In the genomic region with DNA sequence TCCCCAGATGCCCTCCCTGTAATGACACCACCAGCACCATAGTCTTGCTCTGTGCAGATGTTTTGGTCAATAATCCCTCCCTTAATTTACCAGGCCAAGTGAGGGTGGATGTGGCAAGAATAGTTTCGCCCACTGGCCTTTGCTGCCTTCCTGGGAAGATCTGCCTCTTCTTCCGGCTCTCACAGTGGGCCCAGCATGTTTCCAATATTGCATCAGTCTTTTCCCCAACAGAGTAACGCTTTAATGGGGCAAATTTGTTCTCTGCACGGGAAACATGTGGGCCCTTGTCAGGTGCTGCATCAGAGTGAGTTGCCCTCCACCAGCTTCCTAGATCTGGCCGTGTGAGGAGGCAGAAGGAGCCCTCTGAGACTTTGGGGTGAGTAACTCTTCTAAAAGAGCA, we compare ENCODE assay signal across 37 cellular contexts. TPM values are rescaled to one million over a fixed set of nuclear protein-coding genes. Genes with fewer than 3 reads are reported as not detected.
DNase-seq lines count a peak whose midpoint lies in the region; ATAC-seq and TF ChIP-seq lines count a peak whose summit lies in the region.
"Had no signal": no experiment of that assay in that cellular context is flagged by ENCODE, and none has a peak within 500 bp of the region (broad histone marks: within the 10 kb centered on the region; RNA-seq: fewer than 3 reads in every experiment).

No MANE protein-coding gene starts in this region.

- H3K36me3 ChIP-seq in BJ (ENCODE audit: control insufficient read depth, insufficient read depth, low read length) (no peaks in the 10 kb centered on the region), GM23338 (ENCODE audit: insufficient read depth) (no peaks in the 10 kb centered on the region)
- H3K36me3 ChIP-seq in naive thymus-derived CD4-positive, alpha-beta T cell (ENCODE audit: control insufficient read depth in 2 of 3, insufficient read depth in 3 of 3, low read length in 3 of 3) = no peaks in the 10 kb centered on the region
- H3K36me3 ChIP-seq: left lung, SJSA1 had no signal

- H3F3A ChIP-seq in GM23338 (replicated peaks; ENCODE audit: low read depth) = no peaks in the 10 kb centered on the region

- no peaks in the 10 kb centered on the region for H3K9me3 Mint-ChIP-seq in GM23338
- no peaks in the 10 kb centered on the region for H3K9me3 Mint-ChIP-seq in activated T-helper 2 cell treated with anti-CD3 and anti-CD28 coated beads, Interferon-gamma antibody, Interleukin-2, Interleukin-4, amounts not matched to agents 10 μg/mL and 5 μg/mL and 100 μg/mL, durations not matched to agents 14 hours and 24 hours and 36 hours
- H3K9me3 Mint-ChIP-seq in naive thymus-derived CD4-positive, alpha-beta T cell = peaks cover 0 to 2% (median 0%) of the 10 kb centered on the region in 11 donors
- H3K9me3 Mint-ChIP-seq: stimulated activated memory B cell treated with anti-CD40 and anti-IgM and Interleukin-4, amounts not matched to agents 10 μg/mL and 1 μg/mL and 100 μg/mL, for 72 hours had no signal

- no peak overlapping the region for H3K27ac Mint-ChIP-seq in GM23338
- H3K27ac Mint-ChIP-seq in activated T-helper 2 cell treated with anti-CD3 and anti-CD28 coated beads, Interferon-gamma antibody, Interleukin-2, Interleukin-4, amounts not matched to agents 10 μg/mL and 5 μg/mL and 100 μg/mL, durations not matched to agents 14 hours and 24 hours and 36 hours = no peak overlapping the region
- H3K27ac Mint-ChIP-seq in naive thymus-derived CD4-positive, alpha-beta T cell = no peak overlapping the region
- H3K27ac Mint-ChIP-seq: stimulated activated memory B cell treated with anti-CD40 and anti-IgM and Interleukin-4, amounts not matched to agents 10 μg/mL and 1 μg/mL and 100 μg/mL, for 72 hours had no signal

- CTCF ChIA-PET in BJ (lab: Yijun Ruan, JAX) = interaction anchor here (0.6 to 16.1 kb wide), 12 partner anchors 10 to 828 kb away, joined by 3 to 246 read pairs (median 6); a partner anchor contains a TSS
- CTCF ChIA-PET in naive thymus-derived CD4-positive, alpha-beta T cell (lab: Charles Lee) = interaction anchor here (0.7 to 1.7 kb wide), 2 partner anchors 9 to 48 kb away, joined by 3 to 4 read pairs; no protein-coding TSS in a partner anchor

- H3K36me3 Mint-ChIP-seq in GM23338 (ENCODE audit: low read depth) = no peaks in the 10 kb centered on the region; the same call in 2 of the 3 replicates
- H3K36me3 Mint-ChIP-seq in activated T-helper 2 cell treated with anti-CD3 and anti-CD28 coated beads, Interferon-gamma antibody, Interleukin-2, Interleukin-4, amounts not matched to agents 10 μg/mL and 5 μg/mL and 100 μg/mL, durations not matched to agents 14 hours and 24 hours and 36 hours (ENCODE audit: low read depth) = no peaks in the 10 kb centered on the region
- H3K36me3 Mint-ChIP-seq in naive thymus-derived CD4-positive, alpha-beta T cell = no peaks in the 10 kb centered on the region
- H3K36me3 Mint-ChIP-seq: stimulated activated memory B cell treated with anti-CD40 and anti-IgM and Interleukin-4, amounts not matched to agents 10 μg/mL and 1 μg/mL and 100 μg/mL, for 72 hours had no signal

- H3K9me2 ChIP-seq in GM23338 (ENCODE audit: insufficient read depth) = no peaks in the 10 kb centered on the region

- no peak overlapping the region for H3K27ac ChIP-seq in GM23338 (ENCODE audit: low read depth)
- H3K27ac ChIP-seq in naive thymus-derived CD4-positive, alpha-beta T cell (ENCODE audit: low read depth, low read length) = no peak overlapping the region
- H3K27ac ChIP-seq: C4-2B, coronary artery, left lung, SJSA1 had no signal

- peak overlapping the region; percentile 85; the same call in 1 of the 2 replicates for H3K4me2 ChIP-seq in GM23338

- ATAC-seq in GM23338 (no peak), GM21367 (IDR thresholded peaks at IDR 0.05; ENCODE audit: unreplicated experiment) (no peak)
- ATAC-seq in naive thymus-derived CD4-positive, alpha-beta T cell = no peak
- ATAC-seq: HCT116; left lung; stimulated activated memory B cell treated with anti-CD40 and anti-IgM and Interleukin-4, amounts not matched to agents 10 μg/mL and 1 μg/mL and 100 μg/mL, for 72 hours had no signal

- H3K27me3 Mint-ChIP-seq in GM23338 (ENCODE audit: insufficient read depth, low read depth, poor library complexity) = peaks cover 81% of the 10 kb centered on the region
- peaks cover 68% of the 10 kb centered on the region for H3K27me3 Mint-ChIP-seq in activated T-helper 2 cell treated with anti-CD3 and anti-CD28 coated beads, Interferon-gamma antibody, Interleukin-2, Interleukin-4, amounts not matched to agents 10 μg/mL and 5 μg/mL and 100 μg/mL, durations not matched to agents 14 hours and 24 hours and 36 hours (ENCODE audit: low read depth)
- peaks cover 70 to 83% (median 75%) of the 10 kb centered on the region in 5 donors for H3K27me3 Mint-ChIP-seq in naive thymus-derived CD4-positive, alpha-beta T cell

- TF ChIP-seq CTCF in BJ (IDR thresholded peaks at IDR 0.05; ENCODE audit: insufficient read depth, low read depth, low read length) (no peak), GM23338 (conservative IDR thresholded peaks at IDR 0.05; ENCODE audit: low read depth in 2 of 2) (no peak)

- peaks cover 21% of the 10 kb centered on the region for H3K4me1 ChIP-seq in GM23338 (ENCODE audit: insufficient read depth)
- H3K4me1 ChIP-seq in naive thymus-derived CD4-positive, alpha-beta T cell (ENCODE audit: control insufficient read depth in 2 of 2, insufficient read depth in 2 of 2, low read length in 2 of 2) = no peaks in the 10 kb centered on the region
- H3K4me1 ChIP-seq: SJSA1 had no signal

- no peak for DNase-seq in BJ (ENCODE audit: low read depth)
- DNase-seq in GM23338 (ENCODE audit: low spot score) = no peak
- DNase-seq in activated T-helper 2 cell treated with anti-CD3 and anti-CD28 coated beads, Interferon-gamma antibody, Interleukin-2, Interleukin-4, amounts not matched to agents 10 μg/mL and 5 μg/mL and 100 μg/mL, durations not matched to agents 14 hours and 24 hours and 36 hours (ENCODE audit: low spot score) = no peak
- DNase-seq in naive thymus-derived CD4-positive, alpha-beta T cell = no peak
- no peak for DNase-seq in stimulated activated CD4-positive, alpha-beta T cell treated with anti-CD3 and anti-CD28 coated beads, Interleukin-4, amount 100 ng/mL, for 1 hour
- no peak for DNase-seq in NCI-H1417 treated with DMSO at 0.1 percent for 48 hours (lab: John Stamatoyannopoulos, UW)
- no peak for DNase-seq in 8988T
- DNase-seq: activated CD4-positive, alpha-beta T cell treated with anti-CD3 and anti-CD28 coated beads, Interleukin-2, amount 50 U/mL, for 4 hours; activated CD4-positive, CD25-positive, alpha-beta regulatory T cell; activated CD8-positive, alpha-beta memory T cell treated with anti-CD3 and anti-CD28 coated beads, Interleukin-2, amount 50 U/mL, for 4 hours; activated effector memory CD4-positive, alpha-beta T cell treated with anti-CD3 and anti-CD28 coated beads, Interleukin-2, amount 50 U/mL, for 16 hours; Calu3; DMS79 treated with DMSO at 0.1 percent for 48 hours; effector memory CD4-positive, alpha-beta T cell; GF-D8; head of caudate nucleus; islet precursor cell; left lung; mesendoderm; NCI-H1048; NCI-H1694; NCI-H446 treated with DMSO at 0.1 percent for 48 hours; NCI-H82; stimulated activated CD4-positive, alpha-beta T cell treated with anti-CD3 and anti-CD28 coated beads, Interleukin-15, amount 100 ng/mL, for 24 hours had no signal

- peaks cover 7% of the 10 kb centered on the region; the same call in 1 of the 2 replicates for H4K20me1 ChIP-seq in GM23338 (replicated peaks; ENCODE audit: insufficient read depth)

- intact Hi-C loops in activated T-helper 2 cell treated with anti-CD3 and anti-CD28 coated beads, Interferon-gamma antibody, Interleukin-2, Interleukin-4, amounts not matched to agents 10 μg/mL and 5 μg/mL and 100 μg/mL, durations not matched to agents 14 hours and 24 hours and 36 hours (cut with micrococcal nuclease) = no loop called here
- intact Hi-C loops in naive thymus-derived CD4-positive, alpha-beta T cell (cut with micrococcal nuclease) = no loop called here

- POLR2A ChIA-PET in BJ (lab: Charles Lee) = no interaction called here
- POLR2A ChIA-PET in naive thymus-derived CD4-positive, alpha-beta T cell (lab: Charles Lee) = interaction anchor here (0.6 to 0.8 kb wide), 2 partner anchors 94 to 548 kb away, joined by 3 to 4 read pairs; no protein-coding TSS in a partner anchor

- H2AFZ ChIP-seq in GM23338 = no peak overlapping the region

- H3K4me1 Mint-ChIP-seq in GM23338 = peaks cover 26% of the 10 kb centered on the region
- H3K4me1 Mint-ChIP-seq in activated T-helper 2 cell treated with anti-CD3 and anti-CD28 coated beads, Interferon-gamma antibody, Interleukin-2, Interleukin-4, amounts not matched to agents 10 μg/mL and 5 μg/mL and 100 μg/mL, durations not matched to agents 14 hours and 24 hours and 36 hours (ENCODE audit: low read depth) = peaks cover 9% of the 10 kb centered on the region
- H3K4me1 Mint-ChIP-seq in naive thymus-derived CD4-positive, alpha-beta T cell = peaks cover 7 to 18% (median 12%) of the 10 kb centered on the region in 7 donors

- H3K27me3 ChIP-seq in BJ (ENCODE audit: control insufficient read depth, insufficient read depth, low read length) (peaks cover 2% of the 10 kb centered on the region; the same call in 1 of the 2 replicates), GM23338 (ENCODE audit: insufficient read depth) (peaks cover 76% of the 10 kb centered on the region)
- H3K27me3 ChIP-seq in naive thymus-derived CD4-positive, alpha-beta T cell (ENCODE audit: control insufficient read depth in 2 of 2, insufficient read depth in 2 of 2, low read length in 2 of 2) = peaks cover 4 to 19% of the 10 kb centered on the region in 2 donors

- H3K4me3 ChIP-seq in BJ (ENCODE audit: low read depth, low read length) = peak overlapping the region; percentile 40
- no peak overlapping the region for H3K4me3 ChIP-seq in GM23338
- no peak overlapping the region for H3K4me3 ChIP-seq in naive thymus-derived CD4-positive, alpha-beta T cell (ENCODE audit: low read length)
- H3K4me3 ChIP-seq: coronary artery, SJSA1 had no signal

- H3K9me3 ChIP-seq in naive thymus-derived CD4-positive, alpha-beta T cell (ENCODE audit: control insufficient read depth in 2 of 3, low read length in 3 of 3) = no peaks in the 10 kb centered on the region
- H3K9me3 ChIP-seq: left lung had no signal

- no peaks in the 10 kb centered on the region for H3K79me2 ChIP-seq in GM23338 (replicated peaks; ENCODE audit: insufficient read depth)

- peak overlapping the region; percentile 8; the same call in 1 of the 3 replicates for H3K4me3 Mint-ChIP-seq in GM23338
- H3K4me3 Mint-ChIP-seq in activated T-helper 2 cell treated with anti-CD3 and anti-CD28 coated beads, Interferon-gamma antibody, Interleukin-2, Interleukin-4, amounts not matched to agents 10 μg/mL and 5 μg/mL and 100 μg/mL, durations not matched to agents 14 hours and 24 hours and 36 hours (ENCODE audit: low read depth) = peak overlapping the region; percentile 10
- H3K4me3 Mint-ChIP-seq in naive thymus-derived CD4-positive, alpha-beta T cell = peak overlapping the region in 8 of 10 donors; percentile 7 to 67 (median 22)

RNA-seq across cellular contexts. Expression of a gene that starts 12.0 kb away (rescaled TPM):
- polyA plus RNA-seq in BJ (2011; rRNA removed) = 4.3 and 5.7 TPM in 2 replicates
- 8.1 and 8.6 TPM in 2 replicates for polyA minus RNA-seq in BJ (2011; rRNA and poly(A)+ RNA removed)
- not detected in 2 replicates for total RNA-seq in GM23338 (2014; rRNA removed; shearing (Covaris generic))
- 0.17 TPM in 1 of 2 replicates, not detected in the other for polyA plus RNA-seq in GM23338 (2016; fragmentation: Nextera tagmentation; extraction: Ambion mirVana)
- total RNA-seq in activated T-helper 2 cell treated with anti-CD3 and anti-CD28 coated beads, Interferon-gamma antibody, Interleukin-2, Interleukin-4, amounts not matched to agents 10 μg/mL and 5 μg/mL and 100 μg/mL, durations not matched to agents 14 hours and 24 hours and 36 hours = not detected in 2 replicates
- total RNA-seq in naive thymus-derived CD4-positive, alpha-beta T cell = not detected
- not detected for polyA plus RNA-seq in naive thymus-derived CD4-positive, alpha-beta T cell
- total RNA-seq: Calu3, epithelial cell of proximal tubule, fibroblast of villous mesenchyme, left lung, osteocyte, renal cortical epithelial cell, RPMI7951, SJSA1, ureter had no signal

RNA-seq across cellular contexts. Expression of a gene that starts 29.8 kb away (rescaled TPM):
- polyA plus RNA-seq in BJ (2011; rRNA removed) (22.9 and 34.8 TPM in 2 replicates), GM23338 (2016; fragmentation: Nextera tagmentation; extraction: Ambion mirVana) (not detected in 2 replicates)
- polyA minus RNA-seq in BJ (2011; rRNA and poly(A)+ RNA removed) = 16.0 and 21.8 TPM in 2 replicates
- not detected in 2 replicates for total RNA-seq in GM23338 (2014; rRNA removed; shearing (Covaris generic))
- not detected in 2 replicates for total RNA-seq in activated T-helper 2 cell treated with anti-CD3 and anti-CD28 coated beads, Interferon-gamma antibody, Interleukin-2, Interleukin-4, amounts not matched to agents 10 μg/mL and 5 μg/mL and 100 μg/mL, durations not matched to agents 14 hours and 24 hours and 36 hours
- not detected for total RNA-seq in naive thymus-derived CD4-positive, alpha-beta T cell
- not detected for polyA plus RNA-seq in naive thymus-derived CD4-positive, alpha-beta T cell
- total RNA-seq: Calu3, cardiac septum, epithelial cell of proximal tubule, fibroblast of villous mesenchyme, left lung, osteocyte, renal cortical epithelial cell, SJSA1, ureter had no signal

RNA-seq across cellular contexts. Expression of a gene that starts 48.1 kb away (rescaled TPM):
- polyA plus RNA-seq in BJ (2011; rRNA removed) = 37.3 and 46.2 TPM in 2 replicates
- 35.2 and 49.0 TPM in 2 replicates for polyA minus RNA-seq in BJ (2011; rRNA and poly(A)+ RNA removed)
- 50.6 and 63.1 TPM in 2 replicates for total RNA-seq in GM23338 (2014; rRNA removed; shearing (Covaris generic))
- polyA plus RNA-seq in GM23338 (2016; fragmentation: Nextera tagmentation; extraction: Ambion mirVana) = 13.5 and 17.2 TPM in 2 replicates
- 37.4 and 39.1 TPM in 2 replicates for total RNA-seq in activated T-helper 2 cell treated with anti-CD3 and anti-CD28 coated beads, Interferon-gamma antibody, Interleukin-2, Interleukin-4, amounts not matched to agents 10 μg/mL and 5 μg/mL and 100 μg/mL, durations not matched to agents 14 hours and 24 hours and 36 hours
- total RNA-seq in naive thymus-derived CD4-positive, alpha-beta T cell = 10 to 100 TPM; 42.4 to 83.9 (median 70.7) TPM
- 10 to 100 TPM; 21.4 to 35.2 TPM for polyA plus RNA-seq in naive thymus-derived CD4-positive, alpha-beta T cell
